In the genomic region with DNA sequence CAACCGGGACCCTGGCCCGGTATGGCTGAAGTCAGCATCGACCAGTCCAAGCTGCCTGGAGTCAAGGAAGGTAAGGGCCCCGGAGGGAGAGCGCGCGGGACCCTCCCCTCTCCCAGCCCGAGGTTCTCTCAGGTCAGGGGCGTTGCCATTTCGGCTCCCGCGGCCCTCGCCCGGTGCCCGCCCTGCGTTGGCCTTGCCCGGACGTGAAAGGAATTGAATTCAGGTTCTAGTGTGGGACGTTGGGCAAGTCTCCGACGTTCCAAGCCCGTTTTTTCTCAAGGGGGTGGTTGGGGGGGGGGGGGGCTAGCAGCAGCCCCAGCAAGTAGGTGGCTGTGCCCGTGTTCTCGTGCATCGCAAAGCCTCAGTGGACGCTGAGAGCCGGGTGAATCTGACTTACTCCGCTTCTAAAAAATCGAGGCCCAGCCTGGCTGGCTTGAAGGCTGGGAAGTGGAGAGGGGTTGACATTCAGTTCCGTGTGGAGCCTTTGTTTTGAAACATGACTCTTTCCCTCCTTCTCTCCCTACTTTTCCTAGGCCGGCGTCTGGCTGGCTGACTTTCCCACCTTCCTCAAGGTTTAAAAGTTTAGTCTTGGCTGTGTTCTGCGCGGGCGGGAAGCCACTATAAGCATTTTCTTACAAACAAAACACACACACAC, we compare ENCODE assay signal across 8 cellular contexts. TPM values are rescaled to one million over a fixed set of nuclear protein-coding genes. Genes with fewer than 3 reads are reported as not detected.
A peak's percentile ranks its signal among the peaks of the same experiment; 100 is the strongest.
DNase-seq lines count a peak whose midpoint lies in the region; ATAC-seq and TF ChIP-seq lines count a peak whose summit lies in the region.

No MANE protein-coding gene starts in this region.

- H3K9me3 Mint-ChIP-seq in activated T-cell treated with anti-CD3 and anti-CD28 coated beads, Interleukin-2, amount 50 U/mL, for 24 hours: no peaks in the 10 kb centered on the region
- H3K9me3 Mint-ChIP-seq in nephron progenitor cell: no peaks in the 10 kb centered on the region

- H3K4me1 Mint-ChIP-seq in activated T-cell treated with anti-CD3 and anti-CD28 coated beads, Interleukin-2, amount 50 U/mL, for 24 hours (ENCODE audit: low read depth): peaks cover 21% of the 10 kb centered on the region
- H3K4me1 Mint-ChIP-seq in nephron progenitor cell: peaks cover 54% of the 10 kb centered on the region

- TF ChIP-seq CTCF in GM06990 (IDR thresholded peaks at IDR 0.05; ENCODE audit: insufficient read depth, low read length, poor library complexity, severe bottlenecking) (no peak), fibroblast of the aortic adventitia (IDR thresholded peaks at IDR 0.05; ENCODE audit: insufficient read depth, low read length) (no peak), nephron progenitor cell (IDR thresholded peaks at IDR 0.05) (no peak)

- H3K27ac Mint-ChIP-seq in activated T-cell treated with anti-CD3 and anti-CD28 coated beads, Interleukin-2, amount 50 U/mL, for 24 hours: peak overlapping the region; percentile 74
- H3K27ac Mint-ChIP-seq in nephron progenitor cell: peak overlapping the region; percentile 98

- H3K4me3 ChIP-seq in GM06990 (replicated peaks; ENCODE audit: low read depth, low read length) (peak overlapping the region; percentile 91), fibroblast of the aortic adventitia (ENCODE audit: low read depth, low read length) (peak overlapping the region; percentile 80)

- ATAC-seq in HG02610 (IDR thresholded peaks at IDR 0.05; ENCODE audit: unreplicated experiment): peak; percentile 21

- peak overlapping the region; percentile 78 for H3K4me3 Mint-ChIP-seq in activated T-cell treated with anti-CD3 and anti-CD28 coated beads, Interleukin-2, amount 50 U/mL, for 24 hours
- peak overlapping the region; percentile 93 for H3K4me3 Mint-ChIP-seq in nephron progenitor cell

- no peaks in the 10 kb centered on the region for H3K27me3 ChIP-seq in GM06990 (replicated peaks; ENCODE audit: control insufficient read depth, insufficient read depth, low read length)

- H3K36me3 ChIP-seq in GM06990 (ENCODE audit: control insufficient read depth, insufficient read depth, low read length): no peaks in the 10 kb centered on the region

- DNase-seq in A172 (ENCODE audit: low spot score) (peak; percentile 35), GM06990 (ENCODE audit: extremely low read depth, insufficient read length) (peak; percentile 68), NCI-H128 (lab: John Stamatoyannopoulos, UW; ENCODE audit: unreplicated experiment) (peak; percentile 47), fibroblast of the aortic adventitia (ENCODE audit: low read depth) (peak; percentile 70), nephron progenitor cell (peak; percentile 44), KG1 (lab: John Stamatoyannopoulos, UW) (no peak)
- peak; percentile 41 for DNase-seq in activated T-cell treated with anti-CD3 and anti-CD28 coated beads, Interleukin-2, amount 50 U/mL, for 24 hours

- H3K36me3 Mint-ChIP-seq in activated T-cell treated with anti-CD3 and anti-CD28 coated beads, Interleukin-2, amount 50 U/mL, for 24 hours (ENCODE audit: low read depth): peaks cover 3% of the 10 kb centered on the region
- H3K36me3 Mint-ChIP-seq in nephron progenitor cell (ENCODE audit: low read depth): no peaks in the 10 kb centered on the region

- peaks cover 32% of the 10 kb centered on the region for H3K27me3 Mint-ChIP-seq in activated T-cell treated with anti-CD3 and anti-CD28 coated beads, Interleukin-2, amount 50 U/mL, for 24 hours
- no peaks in the 10 kb centered on the region for H3K27me3 Mint-ChIP-seq in nephron progenitor cell (ENCODE audit: low read depth, poor library complexity)

RNA-seq across cellular contexts. Expression of gene UTS2B, which starts 0.5 kb away (rescaled TPM):
- total RNA-seq in A172 (2014; rRNA removed; shearing (Covaris generic)): not detected in 2 replicates
- 1.3 TPM in 1 of 2 replicates, not detected in the other for total RNA-seq in fibroblast of the aortic adventitia (ENCODE audit: low replicate concordance)

RNA-seq across cellular contexts. Expression of gene CCDC50, which starts 0.6 kb away (rescaled TPM):
- total RNA-seq in A172 (2014; rRNA removed; shearing (Covaris generic)): 94.5 and 110 TPM in 2 replicates
- total RNA-seq in fibroblast of the aortic adventitia (ENCODE audit: low replicate concordance): 84.6 and 199 TPM in 2 replicates
